ENCODE assay signal across 8 cellular contexts in genomic region chr2:117693651-117694050, GRCh38.
"Had no signal": no experiment of that assay in that cellular context is flagged by ENCODE, and none has a peak within 500 bp of the region (broad histone marks: within the 10 kb centered on the region; RNA-seq: fewer than 3 reads in every experiment).

No MANE protein-coding gene starts in this region.

- DNase-seq: H9, HCEC 1CT, IMR-90, KG1 had no signal

- FAIRE-seq: H1, H54 had no signal

- H2AFZ ChIP-seq: GM23338 had no signal

- H3K4me2 ChIP-seq: GM23338 had no signal

- ATAC-seq: GM23338 had no signal

- H3K4me3 ChIP-seq: GM23338 had no signal

- H3K27ac ChIP-seq: HL-60 had no signal
